13 cellular contexts compared by ENCODE assay signal in the genomic region with DNA sequence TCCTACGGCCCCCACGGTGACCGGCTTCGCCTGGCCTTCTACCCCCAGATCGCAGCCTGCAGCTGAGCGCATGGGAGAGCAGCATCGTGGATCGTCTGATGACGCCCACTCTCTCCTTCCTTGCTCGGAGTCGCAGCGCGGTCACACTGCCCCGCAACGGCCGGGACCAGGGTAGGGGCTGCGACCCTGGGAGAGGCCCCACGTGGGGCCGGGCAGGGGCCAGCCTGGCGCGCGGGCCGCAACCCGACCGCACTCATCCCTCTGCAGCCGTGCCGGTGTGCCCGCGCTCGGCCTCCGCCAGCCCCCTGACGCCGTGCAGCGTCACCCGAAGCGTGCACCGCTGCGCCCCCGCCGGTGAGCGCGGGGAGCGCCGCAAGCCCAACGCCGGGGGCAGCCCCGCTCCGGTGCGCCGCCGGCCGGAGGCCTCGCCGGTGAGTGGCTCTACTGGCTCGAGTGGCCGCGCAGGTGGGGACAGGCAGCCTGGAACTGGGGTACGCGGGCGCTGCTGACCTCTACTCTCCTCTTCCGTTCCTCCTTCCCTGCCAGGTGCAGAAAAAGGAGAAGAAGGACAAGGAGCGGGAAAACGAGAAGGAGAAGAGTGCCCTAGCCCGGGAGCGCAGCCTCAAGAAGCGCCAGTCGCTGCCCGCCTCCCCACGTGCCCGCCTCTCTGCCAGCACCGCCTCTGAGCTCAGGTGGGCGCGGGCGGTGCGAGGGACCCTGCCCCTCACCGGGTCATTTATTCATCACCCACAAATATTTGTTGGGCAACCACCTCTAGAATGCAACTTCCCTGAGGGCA. TPM values are rescaled to one million over a fixed set of nuclear protein-coding genes. Genes with fewer than 3 reads are reported as not detected.
DNase-seq lines count a peak whose midpoint lies in the region; ATAC-seq and TF ChIP-seq lines count a peak whose summit lies in the region.
"Had no signal": no experiment of that assay in that cellular context is flagged by ENCODE, and none has a peak within 500 bp of the region (broad histone marks: within the 10 kb centered on the region; RNA-seq: fewer than 3 reads in every experiment).

No MANE protein-coding gene starts in this region.

- H3K36me3 ChIP-seq in RWPE2 (ENCODE audit: low read depth) (peaks cover 91% of the 10 kb centered on the region), cardiac muscle cell (peaks cover 67% of the 10 kb centered on the region), thoracic aorta (peaks cover 94% of the 10 kb centered on the region)

- H3K4me3 ChIP-seq in RWPE2 (ENCODE audit: severe bottlenecking), result no peak overlapping the region
- H3K4me3 ChIP-seq in cardiac muscle cell, result no peak overlapping the region
- no peak overlapping the region for H3K4me3 ChIP-seq in thoracic aorta
- H3K4me3 ChIP-seq: lower lobe of right lung had no signal

- no peak overlapping the region for H3K27ac Mint-ChIP-seq in nephron progenitor cell
- H3K27ac Mint-ChIP-seq: activated CD8-positive, alpha-beta memory T cell treated with anti-CD3 and anti-CD28 coated beads, Interleukin-2, amount 10 ng/mL, durations not matched to agents 7 days and 5 days had no signal

- no peak overlapping the region for H3K4me3 Mint-ChIP-seq in nephron progenitor cell
- H3K4me3 Mint-ChIP-seq: activated CD8-positive, alpha-beta memory T cell treated with anti-CD3 and anti-CD28 coated beads, Interleukin-2, amount 10 ng/mL, durations not matched to agents 7 days and 5 days; CD4-positive, alpha-beta memory T cell had no signal

- no peak for TF ChIP-seq CTCF in RWPE2 (IDR thresholded peaks at IDR 0.05; ENCODE audit: poor library complexity, severe bottlenecking)
- no peak for TF ChIP-seq CTCF in cardiac muscle cell (IDR thresholded peaks at IDR 0.05; ENCODE audit: low read depth, low read length)
- peak; percentile 21 for TF ChIP-seq CTCF in nephron progenitor cell (IDR thresholded peaks at IDR 0.05)
- TF ChIP-seq CTCF in thoracic aorta (IDR thresholded peaks at IDR 0.05), result no peak

- no peaks in the 10 kb centered on the region for H3K27me3 Mint-ChIP-seq in nephron progenitor cell (ENCODE audit: low read depth, poor library complexity)
- H3K27me3 Mint-ChIP-seq: activated CD8-positive, alpha-beta memory T cell treated with anti-CD3 and anti-CD28 coated beads, Interleukin-2, amount 10 ng/mL, durations not matched to agents 7 days and 5 days; CD4-positive, alpha-beta memory T cell had no signal

- no peak for ATAC-seq in RWPE2 (ENCODE audit: low read depth)
- ATAC-seq in thoracic aorta (ENCODE audit: insufficient number of reproducible peaks, low FRiP score, low read depth), result no peak
- no peak for ATAC-seq in HG03135 (IDR thresholded peaks at IDR 0.05; ENCODE audit: unreplicated experiment)

- H3K27ac ChIP-seq in RWPE2 (ENCODE audit: poor library complexity, severe bottlenecking), result peak overlapping the region; percentile 2
- H3K27ac ChIP-seq in cardiac muscle cell, result peak overlapping the region; percentile 93
- peak overlapping the region; percentile 64 to 87 for H3K27ac ChIP-seq in thoracic aorta
- H3K27ac ChIP-seq: VCaP had no signal

- H3K9me3 ChIP-seq in RWPE2 (ENCODE audit: severe bottlenecking) (no peaks in the 10 kb centered on the region), cardiac muscle cell (ENCODE audit: low read depth) (no peaks in the 10 kb centered on the region), thoracic aorta (no peaks in the 10 kb centered on the region)
- H3K9me3 ChIP-seq: lower lobe of right lung had no signal

- no peaks in the 10 kb centered on the region for H3K9me3 Mint-ChIP-seq in nephron progenitor cell

- DNase-seq in RWPE2 (ENCODE audit: low spot score) (no peak), cardiac muscle cell (ENCODE audit: low read depth in 1 of 2, low spot score in 1 of 2) (no peak), nephron progenitor cell (peak; percentile 66), thoracic aorta (ENCODE audit: low spot score) (no peak), RPMI8226 (no peak), NCI-H2227 treated with DMSO at 0.1 percent for 48 hours (lab: John Stamatoyannopoulos, UW) (no peak)
- no peak for DNase-seq in stimulated activated CD4-positive, alpha-beta T cell treated with anti-CD3 and anti-CD28 coated beads, Interleukin-4, amount 100 ng/mL, for 24 hours
- DNase-seq: activated CD8-positive, alpha-beta memory T cell treated with anti-CD3 and anti-CD28 coated beads, Interleukin-2, amount 10 ng/mL, durations not matched to agents 7 days and 5 days; activated naive CD4-positive, alpha-beta T cell treated with Interleukin-2 at 50 U/mL for 16 hours; CD4-positive, alpha-beta memory T cell; lower lobe of right lung had no signal

- no peaks in the 10 kb centered on the region for H3K27me3 ChIP-seq in RWPE2 (ENCODE audit: insufficient read depth, poor library complexity, severe bottlenecking)
- no peaks in the 10 kb centered on the region for H3K27me3 ChIP-seq in cardiac muscle cell
- no peaks in the 10 kb centered on the region for H3K27me3 ChIP-seq in thoracic aorta (replicated peaks; ENCODE audit: insufficient read depth)

- peaks cover 55% of the 10 kb centered on the region for H3K36me3 Mint-ChIP-seq in nephron progenitor cell (ENCODE audit: low read depth)

- peaks cover 27% of the 10 kb centered on the region for H3K4me1 ChIP-seq in RWPE2 (ENCODE audit: insufficient read depth, poor library complexity, severe bottlenecking)
- peaks cover 31% of the 10 kb centered on the region for H3K4me1 ChIP-seq in cardiac muscle cell (ENCODE audit: low read depth)
- peaks cover 14 to 23% of the 10 kb centered on the region in 2 donors for H3K4me1 ChIP-seq in thoracic aorta (ENCODE audit: control insufficient read depth in 1 of 2, low read depth in 2 of 2)

- peaks cover 42% of the 10 kb centered on the region for H3K4me1 Mint-ChIP-seq in nephron progenitor cell
- H3K4me1 Mint-ChIP-seq: activated CD8-positive, alpha-beta memory T cell treated with anti-CD3 and anti-CD28 coated beads, Interleukin-2, amount 10 ng/mL, durations not matched to agents 7 days and 5 days had no signal

RNA-seq across cellular contexts. Expression of a gene that starts 20.4 kb away (rescaled TPM):
- total RNA-seq in cardiac muscle cell (224 and 239 TPM in 2 replicates), thoracic aorta (100 to 1,000 TPM; 170 to 186 TPM)
- polyA plus RNA-seq in cardiac muscle cell, result 132 and 141 TPM in 2 replicates

RNA-seq across cellular contexts. Expression of a gene that starts 27.1 kb away (rescaled TPM):
- total RNA-seq in cardiac muscle cell (83.5 and 99.6 TPM in 2 replicates), thoracic aorta (10 to 100 TPM; 78.5 to 92.3 TPM)
- 119 and 125 TPM in 2 replicates for polyA plus RNA-seq in cardiac muscle cell

RNA-seq across cellular contexts. Expression of a gene that starts 47.9 kb away (rescaled TPM):
- total RNA-seq in cardiac muscle cell (60.2 and 92.9 TPM in 2 replicates), thoracic aorta (100 to 1,000 TPM in 1 of 2 donors, 10 to 100 TPM in 1; 49.3 to 111 TPM)
- 48.6 and 63.6 TPM in 2 replicates for polyA plus RNA-seq in cardiac muscle cell

RNA-seq across cellular contexts. Expression of a gene that starts 51.3 kb away (rescaled TPM):
- 0.11 and 0.57 TPM in 2 replicates for total RNA-seq in cardiac muscle cell
- polyA plus RNA-seq in cardiac muscle cell, result 0.05 TPM in 1 of 2 replicates, not detected in the other
- 100 to 1,000 TPM in 1 of 2 donors, 10 to 100 TPM in 1; 41.6 to 126 TPM for total RNA-seq in thoracic aorta
- total RNA-seq: activated CD8-positive, alpha-beta memory T cell treated with anti-CD3 and anti-CD28 coated beads, Interleukin-2, amount 10 ng/mL, durations not matched to agents 7 days and 5 days had no signal
- polyA plus RNA-seq: CD4-positive, alpha-beta memory T cell had no signal

Comparison
In these comparisons a context has a peak if more than half of its experiments do, and no peak if none do; other contexts are left out.
1. H3K27ac ChIP-seq: peak in every context shown above with its lines; median percentile 93 in cardiac muscle cell; 76 in thoracic aorta; 2 in RWPE2.